In the genomic region with DNA sequence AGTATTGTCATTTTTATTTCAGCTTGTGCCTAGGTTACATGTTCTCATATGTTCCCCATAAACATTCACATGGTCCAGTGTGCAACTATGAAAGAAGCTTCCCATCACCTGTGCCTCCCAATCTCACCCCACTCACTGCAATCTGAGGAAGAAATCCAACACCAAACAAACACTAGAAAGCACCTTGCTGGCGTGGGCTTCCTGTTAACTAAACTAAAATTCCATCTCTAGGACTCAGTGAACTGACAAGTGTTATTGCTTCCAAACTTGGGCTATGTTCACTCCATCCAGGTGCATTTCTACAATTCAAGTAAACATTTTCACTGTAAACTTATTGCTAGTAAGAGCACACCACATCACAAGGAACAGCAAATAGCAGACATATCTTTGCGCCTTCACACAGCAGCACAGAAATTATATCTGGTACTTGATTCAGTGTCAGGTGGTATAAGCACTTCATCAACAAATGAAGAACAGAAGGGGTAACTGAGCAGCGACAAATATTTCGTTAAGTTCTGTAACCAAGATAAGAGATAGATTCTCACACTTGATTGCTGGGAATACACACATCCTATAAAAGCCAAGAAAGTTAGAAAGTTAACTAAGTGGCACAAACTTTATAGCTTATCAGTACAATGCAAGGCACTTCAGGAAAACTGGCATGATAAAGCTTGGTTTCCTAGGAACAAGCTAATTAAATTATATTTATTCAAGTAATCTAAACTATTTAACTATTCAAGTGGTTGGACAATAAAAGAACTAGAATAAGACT, we compare ENCODE assay signal across 25 cellular contexts.
"Had no signal": no experiment of that assay in that cellular context is flagged by ENCODE, and none has a peak within 500 bp of the region (broad histone marks: within the 10 kb centered on the region; RNA-seq: fewer than 3 reads in every experiment).

No MANE protein-coding gene starts in this region.

- H3K4me3 ChIP-seq: body of pancreas, esophagus squamous epithelium, heart right ventricle, left ventricle myocardium inferior, pancreas, psoas muscle, sigmoid colon, tibial artery had no signal

- H3K36me3 ChIP-seq: esophagus squamous epithelium, heart right ventricle, left ventricle myocardium inferior, pancreas, sigmoid colon, tibial artery, WERI-Rb-1 had no signal

- H3K27me3 ChIP-seq: body of pancreas, esophagus squamous epithelium, heart right ventricle, pancreas, sigmoid colon, tibial artery had no signal

- DNase-seq: activated CD4-positive, alpha-beta T cell treated with anti-CD3 and anti-CD28 coated beads for 48 hours; activated CD4-positive, alpha-beta T cell treated with anti-CD3 and anti-CD28 coated beads, Interleukin-2, amount 50 U/mL, for 48 hours; activated CD8-positive, alpha-beta memory T cell treated with anti-CD3 and anti-CD28 coated beads for 24 hours; activated effector memory CD4-positive, alpha-beta T cell treated with Interleukin-2 at 50 U/mL for 16 hours; activated naive CD4-positive, alpha-beta T cell treated with Interleukin-2 at 50 U/mL for 16 hours; anterior cingulate cortex; body of pancreas; dermis blood vessel endothelial cell; effector CD4-positive, alpha-beta T cell; esophagus squamous epithelium; foreskin melanocyte; heart right ventricle; left ventricle myocardium inferior; naive B cell; nephron progenitor cell; pancreas; psoas muscle; sigmoid colon; small intestine; stimulated activated CD4-positive, alpha-beta T cell treated with anti-CD3 and anti-CD28 coated beads, Interleukin-4, amount 100 ng/mL, for 24 hours; stimulated activated naive CD8-positive, alpha-beta T cell treated with anti-CD3 and anti-CD28 coated beads, Interleukin-15, amount 100 ng/mL, for 72 hours; T-helper 1 cell; tibial artery; WERI-Rb-1 had no signal

- H3K27ac ChIP-seq: body of pancreas, epithelial cell of prostate, esophagus squamous epithelium, heart right ventricle, left ventricle myocardium inferior, pancreas, psoas muscle, sigmoid colon, tibial artery, WERI-Rb-1 had no signal

- H3K4me1 ChIP-seq: esophagus squamous epithelium, pancreas, psoas muscle, sigmoid colon had no signal

- H3K9me3 ChIP-seq: body of pancreas, esophagus squamous epithelium, heart right ventricle, left ventricle myocardium inferior, pancreas, psoas muscle, sigmoid colon, tibial artery had no signal
